Comparison of ENCODE assay signal across 15 cellular contexts in genomic region chr9:91847576-91847975, GRCh38.
DNase-seq lines count a peak whose midpoint lies in the region; ATAC-seq, FAIRE-seq and TF ChIP-seq lines count a peak whose summit lies in the region.
"Had no signal": no experiment of that assay in that cellular context is flagged by ENCODE, and none has a peak within 500 bp of the region (broad histone marks: within the 10 kb centered on the region; RNA-seq: fewer than 3 reads in every experiment).

No MANE protein-coding gene starts in this region.

- no peaks in the 10 kb centered on the region for H3K27me3 Mint-ChIP-seq in endodermal cell (ENCODE audit: insufficient read depth)
- peaks cover 5 to 8% of the 10 kb centered on the region in 2 donors for H3K27me3 Mint-ChIP-seq in CD4-positive, alpha-beta memory T cell

- no peaks in the 10 kb centered on the region for H3K9me2 ChIP-seq in GM23248 (ENCODE audit: insufficient read depth)

- H3K36me3 ChIP-seq in A673 (ENCODE audit: insufficient read depth, low read length, poor library complexity, severe bottlenecking) (no peaks in the 10 kb centered on the region), GM23248 (ENCODE audit: low read depth) (no peaks in the 10 kb centered on the region), endodermal cell (ENCODE audit: control insufficient read depth, insufficient read depth, low read length) (peaks cover 96% of the 10 kb centered on the region)
- no peaks in the 10 kb centered on the region for H3K36me3 ChIP-seq in CD4-positive, alpha-beta memory T cell (ENCODE audit: insufficient read depth, low read length)

- H4K20me1 ChIP-seq in GM23248 (ENCODE audit: insufficient read depth) = no peaks in the 10 kb centered on the region

- TF ChIP-seq POLR2A in GM12892 (IDR thresholded peaks at IDR 0.05; ENCODE audit: low read depth, low read length) = no peak

- FAIRE-seq in GM12892 (lab: Jason Lieb, UNC) = no peak

- H3K4me3 Mint-ChIP-seq in endodermal cell = no peak overlapping the region
- H3K4me3 Mint-ChIP-seq in CD4-positive, alpha-beta memory T cell = peak overlapping the region in 2 of 8 donors; percentile 0 to 29
- H3K4me3 Mint-ChIP-seq: stimulated activated naive CD8-positive, alpha-beta T cell treated with anti-CD3 and anti-CD28 coated beads, Interleukin-15, Interleukin-2, amounts not matched to agents 100 ng/mL and 50 ng/mL, for 24 hours had no signal

- H3K4me3 ChIP-seq in A673 (ENCODE audit: low read depth, low read length, poor library complexity, severe bottlenecking) (no peak overlapping the region), GM23248 (peak overlapping the region; percentile 37), endodermal cell (ENCODE audit: low read length) (no peak overlapping the region)
- no peak overlapping the region for H3K4me3 ChIP-seq in CD4-positive, alpha-beta memory T cell (ENCODE audit: low read length in 2 of 2)

- DNase-seq in A673 (ENCODE audit: low spot score) (peak; percentile 86), GM23248 (peak; percentile 91), endodermal cell (peak; percentile 43), middle frontal gyrus (ENCODE audit: extremely low spot score, low spot score) (peak; percentile 59), HCEC 1CT (no peak), GM12892 (ENCODE audit: insufficient read length) (no peak)
- DNase-seq in CD4-positive, alpha-beta memory T cell = no peak
- DNase-seq: activated CD4-positive, CD25-positive, alpha-beta regulatory T cell treated with anti-CD3 and anti-CD28 coated beads, Interleukin-2, amount 50 U/mL, for 72 hours; C1 segment of cervical spinal cord; effector memory CD4-positive, alpha-beta T cell; NCI-H524; SHP77 treated with DMSO at 0.1 percent for 48 hours had no signal

- POLR2A ChIA-PET in A673 (lab: Charles Lee; ENCODE audit: low non-redundant PET) = no interaction called here
- POLR2A ChIA-PET in CD4-positive, alpha-beta memory T cell (lab: Charles Lee; ENCODE audit: partially characterized antibody) = no interaction called here

- peaks cover 7% of the 10 kb centered on the region for H3F3A ChIP-seq in GM23248 (ENCODE audit: insufficient read depth)

- 10 to 17% methylated on average over 12 of the region's 12 CpGs for WGBS in GM23248 (ENCODE audit: low coverage in 1 of 2, low lambda C conversion rate in 2 of 2, missing lambda C conversion rate in 2 of 2), 2 experiments
- 88% methylated on average over 10 to 12 of the region's 12 CpGs for WGBS in endodermal cell (ENCODE audit: insufficient coverage in 1 of 2, insufficient read length in 1 of 2), 2 experiments

- H2AFZ ChIP-seq in GM23248 = peak overlapping the region; percentile 54

- no peaks in the 10 kb centered on the region for H3K9me3 Mint-ChIP-seq in endodermal cell
- H3K9me3 Mint-ChIP-seq in CD4-positive, alpha-beta memory T cell = no peaks in the 10 kb centered on the region
- H3K9me3 Mint-ChIP-seq: activated naive CD4-positive, alpha-beta T cell treated with anti-CD3 and anti-CD28 coated beads, Interleukin-2, amount 50 U/mL, for 72 hours; stimulated activated naive CD8-positive, alpha-beta T cell treated with anti-CD3 and anti-CD28 coated beads, Interleukin-15, Interleukin-2, amounts not matched to agents 100 ng/mL and 50 ng/mL, for 24 hours had no signal

- H3K27ac ChIP-seq in A673 (ENCODE audit: low read depth, low read length, poor library complexity, severe bottlenecking) = peak overlapping the region; percentile 8
- peak overlapping the region; percentile 23 for H3K27ac ChIP-seq in GM23248
- H3K27ac ChIP-seq in endodermal cell (ENCODE audit: low read depth, low read length) = no peak overlapping the region
- H3K27ac ChIP-seq in CD4-positive, alpha-beta memory T cell (ENCODE audit: low read depth, low read length) = no peak overlapping the region

- peak overlapping the region; percentile 24 for H3K27ac Mint-ChIP-seq in endodermal cell
- H3K27ac Mint-ChIP-seq in CD4-positive, alpha-beta memory T cell = peak overlapping the region in 1 of 7 donors; percentile 34
- H3K27ac Mint-ChIP-seq: activated naive CD4-positive, alpha-beta T cell treated with anti-CD3 and anti-CD28 coated beads, Interleukin-2, amount 50 U/mL, for 72 hours; stimulated activated naive CD8-positive, alpha-beta T cell treated with anti-CD3 and anti-CD28 coated beads, Interleukin-15, Interleukin-2, amounts not matched to agents 100 ng/mL and 50 ng/mL, for 24 hours had no signal

- H3K4me2 ChIP-seq in GM23248 (ENCODE audit: unreplicated experiment) = peak overlapping the region; percentile 46

- no peaks in the 10 kb centered on the region for H3K79me2 ChIP-seq in GM23248 (ENCODE audit: insufficient read depth)

- H3K9me3 ChIP-seq in A673 (ENCODE audit: low read depth, low read length, poor library complexity, severe bottlenecking) = no peaks in the 10 kb centered on the region
- no peaks in the 10 kb centered on the region for H3K9me3 ChIP-seq in GM23248 (ENCODE audit: low read depth)
- H3K9me3 ChIP-seq in endodermal cell (ENCODE audit: control insufficient read depth, low read length) = no peaks in the 10 kb centered on the region
- no peaks in the 10 kb centered on the region for H3K9me3 ChIP-seq in CD4-positive, alpha-beta memory T cell (ENCODE audit: control insufficient read depth in 1 of 2, low read length in 2 of 2)

- in situ Hi-C loops in GM23248 (cut with MboI) = no loop called here

- TF ChIP-seq CTCF in A673 (conservative IDR thresholded peaks at IDR 0.05; ENCODE audit: low read depth, low read length) (no peak), endodermal cell (conservative IDR thresholded peaks at IDR 0.05) (no peak)

- H3K9ac ChIP-seq in GM23248 (peak overlapping the region; percentile 2; the same call in 1 of the 2 replicates), endodermal cell (ENCODE audit: extremely low read depth, low read length, poor library complexity, severe bottlenecking) (no peak overlapping the region)

- H3K4me1 ChIP-seq in A673 (ENCODE audit: insufficient read depth, low read length, poor library complexity, severe bottlenecking) = peaks cover 28% of the 10 kb centered on the region
- H3K4me1 ChIP-seq in GM23248 (ENCODE audit: insufficient read depth) = peaks cover 26% of the 10 kb centered on the region
- peaks cover 25% of the 10 kb centered on the region for H3K4me1 ChIP-seq in endodermal cell (ENCODE audit: control insufficient read depth, insufficient read depth, low read length)
- peaks cover 7% of the 10 kb centered on the region for H3K4me1 ChIP-seq in CD4-positive, alpha-beta memory T cell (ENCODE audit: insufficient read depth, low read length)

- ATAC-seq in HG03354 (IDR thresholded peaks at IDR 0.05; ENCODE audit: poor library complexity, severe bottlenecking, unreplicated experiment) = no peak
- ATAC-seq: activated naive CD4-positive, alpha-beta T cell treated with anti-CD3 and anti-CD28 coated beads, Interleukin-2, amount 50 U/mL, for 72 hours had no signal

- intact Hi-C loops in A673 (cut with micrococcal nuclease; ENCODE audit: unreplicated experiment) = loop anchor here (5.0 kb wide), 1 partner anchor 100 kb away; no protein-coding TSS in a partner anchor
- intact Hi-C loops in CD4-positive, alpha-beta memory T cell (cut with micrococcal nuclease) = no loop called here

- CTCF ChIA-PET in A673 (lab: Charles Lee) = interaction anchor here (0.5 kb wide), 1 partner anchor 27 kb away, joined by 3 read pairs; no protein-coding TSS in a partner anchor
- CTCF ChIA-PET in CD4-positive, alpha-beta memory T cell (lab: Charles Lee; ENCODE audit: partially characterized antibody) = no interaction called here

- H3K4me1 Mint-ChIP-seq in endodermal cell = peaks cover 48% of the 10 kb centered on the region
- peaks cover 8 to 16% (median 12%) of the 10 kb centered on the region in 4 donors for H3K4me1 Mint-ChIP-seq in CD4-positive, alpha-beta memory T cell

- peaks cover 58% of the 10 kb centered on the region for H3K36me3 Mint-ChIP-seq in endodermal cell (ENCODE audit: low read depth)
- H3K36me3 Mint-ChIP-seq in CD4-positive, alpha-beta memory T cell = no peaks in the 10 kb centered on the region
- H3K36me3 Mint-ChIP-seq: activated naive CD4-positive, alpha-beta T cell treated with anti-CD3 and anti-CD28 coated beads, Interleukin-2, amount 50 U/mL, for 72 hours had no signal

- H3K27me3 ChIP-seq in A673 (replicated peaks; ENCODE audit: insufficient read depth, low read depth, low read length, poor library complexity) = no peaks in the 10 kb centered on the region
- H3K27me3 ChIP-seq in GM23248 (replicated peaks; ENCODE audit: insufficient read depth) = no peaks in the 10 kb centered on the region
- no peaks in the 10 kb centered on the region for H3K27me3 ChIP-seq in endodermal cell (ENCODE audit: control insufficient read depth, insufficient read depth, low read length, poor library complexity, severe bottlenecking)
- no peaks in the 10 kb centered on the region for H3K27me3 ChIP-seq in CD4-positive, alpha-beta memory T cell (ENCODE audit: insufficient read depth, low read length)

- no TSS peak for BruUV-seq in A673 (replicated peaks; lab: Mats Ljungman, UMichigan)

Comparison
In these comparisons a context has a peak if more than half of its experiments do, and no peak if none do; other contexts are left out.
1. DNase-seq: peak in A673 (single experiment), GM23248 (single experiment), endodermal cell (single experiment) and middle frontal gyrus (single experiment); none in HCEC 1CT (single experiment), CD4-positive, alpha-beta memory T cell (0 of 5) and GM12892 (single experiment).
2. H3K27ac ChIP-seq: peak in A673 (single experiment) and GM23248 (single experiment); none in endodermal cell (single experiment) and CD4-positive, alpha-beta memory T cell (single experiment).